Comparison of ENCODE assay signal across 1 cellular context in the genomic region with DNA sequence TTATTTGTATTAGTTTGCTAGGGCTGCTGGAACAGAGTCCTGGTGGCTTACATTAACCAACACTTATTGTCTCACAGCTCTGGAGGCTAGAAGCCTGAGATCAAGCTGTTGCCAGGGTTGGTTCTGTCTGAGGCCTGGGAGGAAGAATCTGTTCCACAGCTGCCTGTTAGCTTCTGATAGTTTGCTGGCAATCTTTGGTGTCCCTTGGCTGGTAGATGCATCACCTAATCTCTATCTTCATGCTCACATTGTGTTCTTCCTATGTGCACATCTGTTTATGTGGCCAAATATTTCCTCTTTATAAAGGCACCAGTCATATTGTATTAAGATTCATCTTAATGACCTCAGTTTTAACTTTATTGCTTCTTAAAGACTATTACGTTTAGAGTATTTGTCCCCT.
TF ChIP-seq lines count a peak whose summit lies in the region.

No MANE protein-coding gene starts in this region.

TF ChIP-seq in K562, 482 proteins besides CTCF, POLR2A, EP300 and RAD21:
- no peak for TF ChIP-seq ETV5 (CRISPR knock-in tag; IDR thresholded peaks at IDR 0.05; ENCODE audit: low read depth)
- TF ChIP-seq, protein P1, sequence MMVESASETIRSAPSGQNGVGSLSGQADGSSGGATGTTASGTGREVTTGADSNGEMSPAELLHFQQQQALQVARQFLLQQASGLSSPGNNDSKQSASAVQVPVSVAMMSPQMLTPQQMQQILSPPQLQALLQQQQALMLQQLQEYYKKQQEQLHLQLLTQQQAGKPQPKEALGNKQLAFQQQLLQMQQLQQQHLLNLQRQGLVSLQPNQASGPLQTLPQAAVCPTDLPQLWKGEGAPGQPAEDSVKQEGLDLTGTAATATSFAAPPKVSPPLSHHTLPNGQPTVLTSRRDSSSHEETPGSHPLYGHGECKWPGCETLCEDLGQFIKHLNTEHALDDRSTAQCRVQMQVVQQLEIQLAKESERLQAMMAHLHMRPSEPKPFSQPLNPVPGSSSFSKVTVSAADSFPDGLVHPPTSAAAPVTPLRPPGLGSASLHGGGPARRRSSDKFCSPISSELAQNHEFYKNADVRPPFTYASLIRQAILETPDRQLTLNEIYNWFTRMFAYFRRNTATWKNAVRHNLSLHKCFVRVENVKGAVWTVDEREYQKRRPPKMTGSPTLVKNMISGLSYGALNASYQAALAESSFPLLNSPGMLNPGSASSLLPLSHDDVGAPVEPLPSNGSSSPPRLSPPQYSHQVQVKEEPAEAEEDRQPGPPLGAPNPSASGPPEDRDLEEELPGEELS (CRISPR knock-in tag; IDR thresholded peaks at IDR 0.05; ENCODE audit: borderline replicate concordance), result no peak
- peak; percentile 57 for TF ChIP-seq TEAD4 (IDR thresholded peaks at IDR 0.05; ENCODE audit: low read length)
- no peak for TF ChIP-seq TEAD4 (CRISPR knock-in tag; IDR thresholded peaks at IDR 0.05; ENCODE audit: borderline replicate concordance)
- no peak for TF ChIP-seq GABPB2 (CRISPR knock-in tag; conservative IDR thresholded peaks at IDR 0.05)
- peak; percentile 81 for TF ChIP-seq CBFA2T3 (IDR thresholded peaks at IDR 0.05)
- no peak for TF ChIP-seq KDM2B (CRISPR knock-in tag; IDR thresholded peaks at IDR 0.05)
- no peak for TF ChIP-seq CREM (IDR thresholded peaks at IDR 0.05; ENCODE audit: low read depth)
- TF ChIP-seq, protein P2, sequence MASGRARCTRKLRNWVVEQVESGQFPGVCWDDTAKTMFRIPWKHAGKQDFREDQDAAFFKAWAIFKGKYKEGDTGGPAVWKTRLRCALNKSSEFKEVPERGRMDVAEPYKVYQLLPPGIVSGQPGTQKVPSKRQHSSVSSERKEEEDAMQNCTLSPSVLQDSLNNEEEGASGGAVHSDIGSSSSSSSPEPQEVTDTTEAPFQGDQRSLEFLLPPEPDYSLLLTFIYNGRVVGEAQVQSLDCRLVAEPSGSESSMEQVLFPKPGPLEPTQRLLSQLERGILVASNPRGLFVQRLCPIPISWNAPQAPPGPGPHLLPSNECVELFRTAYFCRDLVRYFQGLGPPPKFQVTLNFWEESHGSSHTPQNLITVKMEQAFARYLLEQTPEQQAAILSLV (tag; IDR thresholded peaks at IDR 0.05), result no peak
- TF ChIP-seq ZNF134 (CRISPR knock-in tag; conservative IDR thresholded peaks at IDR 0.05), result no peak
- TF ChIP-seq TAL1 (IDR thresholded peaks at IDR 0.05), result peak; percentile 54; the same call in 1 of the 2 replicates
- TF ChIP-seq ARID1B (IDR thresholded peaks at IDR 0.05), result peak; percentile 27; the same call in 1 of the 2 replicates
- TF ChIP-seq, protein P3, sequence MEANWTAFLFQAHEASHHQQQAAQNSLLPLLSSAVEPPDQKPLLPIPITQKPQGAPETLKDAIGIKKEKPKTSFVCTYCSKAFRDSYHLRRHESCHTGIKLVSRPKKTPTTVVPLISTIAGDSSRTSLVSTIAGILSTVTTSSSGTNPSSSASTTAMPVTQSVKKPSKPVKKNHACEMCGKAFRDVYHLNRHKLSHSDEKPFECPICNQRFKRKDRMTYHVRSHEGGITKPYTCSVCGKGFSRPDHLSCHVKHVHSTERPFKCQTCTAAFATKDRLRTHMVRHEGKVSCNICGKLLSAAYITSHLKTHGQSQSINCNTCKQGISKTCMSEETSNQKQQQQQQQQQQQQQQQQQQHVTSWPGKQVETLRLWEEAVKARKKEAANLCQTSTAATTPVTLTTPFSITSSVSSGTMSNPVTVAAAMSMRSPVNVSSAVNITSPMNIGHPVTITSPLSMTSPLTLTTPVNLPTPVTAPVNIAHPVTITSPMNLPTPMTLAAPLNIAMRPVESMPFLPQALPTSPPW (CRISPR knock-in tag; IDR thresholded peaks at IDR 0.05), result no peak
- TF ChIP-seq ARID2 (IDR thresholded peaks at IDR 0.05), result no peak
- no peak for TF ChIP-seq SMARCA4 (IDR thresholded peaks at IDR 0.05)
- TF ChIP-seq NCOR1 (IDR thresholded peaks at IDR 0.05), result peak; percentile 38; the same call in 1 of the 2 replicates
- TF ChIP-seq, protein P4, sequence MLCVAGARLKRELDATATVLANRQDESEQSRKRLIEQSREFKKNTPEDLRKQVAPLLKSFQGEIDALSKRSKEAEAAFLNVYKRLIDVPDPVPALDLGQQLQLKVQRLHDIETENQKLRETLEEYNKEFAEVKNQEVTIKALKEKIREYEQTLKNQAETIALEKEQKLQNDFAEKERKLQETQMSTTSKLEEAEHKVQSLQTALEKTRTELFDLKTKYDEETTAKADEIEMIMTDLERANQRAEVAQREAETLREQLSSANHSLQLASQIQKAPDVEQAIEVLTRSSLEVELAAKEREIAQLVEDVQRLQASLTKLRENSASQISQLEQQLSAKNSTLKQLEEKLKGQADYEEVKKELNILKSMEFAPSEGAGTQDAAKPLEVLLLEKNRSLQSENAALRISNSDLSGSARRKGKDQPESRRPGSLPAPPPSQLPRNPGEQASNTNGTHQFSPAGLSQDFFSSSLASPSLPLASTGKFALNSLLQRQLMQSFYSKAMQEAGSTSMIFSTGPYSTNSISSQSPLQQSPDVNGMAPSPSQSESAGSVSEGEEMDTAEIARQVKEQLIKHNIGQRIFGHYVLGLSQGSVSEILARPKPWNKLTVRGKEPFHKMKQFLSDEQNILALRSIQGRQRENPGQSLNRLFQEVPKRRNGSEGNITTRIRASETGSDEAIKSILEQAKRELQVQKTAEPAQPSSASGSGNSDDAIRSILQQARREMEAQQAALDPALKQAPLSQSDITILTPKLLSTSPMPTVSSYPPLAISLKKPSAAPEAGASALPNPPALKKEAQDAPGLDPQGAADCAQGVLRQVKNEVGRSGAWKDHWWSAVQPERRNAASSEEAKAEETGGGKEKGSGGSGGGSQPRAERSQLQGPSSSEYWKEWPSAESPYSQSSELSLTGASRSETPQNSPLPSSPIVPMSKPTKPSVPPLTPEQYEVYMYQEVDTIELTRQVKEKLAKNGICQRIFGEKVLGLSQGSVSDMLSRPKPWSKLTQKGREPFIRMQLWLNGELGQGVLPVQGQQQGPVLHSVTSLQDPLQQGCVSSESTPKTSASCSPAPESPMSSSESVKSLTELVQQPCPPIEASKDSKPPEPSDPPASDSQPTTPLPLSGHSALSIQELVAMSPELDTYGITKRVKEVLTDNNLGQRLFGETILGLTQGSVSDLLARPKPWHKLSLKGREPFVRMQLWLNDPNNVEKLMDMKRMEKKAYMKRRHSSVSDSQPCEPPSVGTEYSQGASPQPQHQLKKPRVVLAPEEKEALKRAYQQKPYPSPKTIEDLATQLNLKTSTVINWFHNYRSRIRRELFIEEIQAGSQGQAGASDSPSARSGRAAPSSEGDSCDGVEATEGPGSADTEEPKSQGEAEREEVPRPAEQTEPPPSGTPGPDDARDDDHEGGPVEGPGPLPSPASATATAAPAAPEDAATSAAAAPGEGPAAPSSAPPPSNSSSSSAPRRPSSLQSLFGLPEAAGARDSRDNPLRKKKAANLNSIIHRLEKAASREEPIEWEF (CRISPR knock-in tag; IDR thresholded peaks at IDR 0.05), result no peak
- TF ChIP-seq HNRNPLL (IDR thresholded peaks at IDR 0.05; ENCODE audit: low read depth, low read length, poor library complexity, severe bottlenecking), result no peak
- TF ChIP-seq TCF3 (CRISPR knock-in tag; IDR thresholded peaks at IDR 0.05), result peak; percentile 42; the same call in 1 of the 2 replicates
- TF ChIP-seq CBX5 (IDR thresholded peaks at IDR 0.05; ENCODE audit: borderline replicate concordance, low read depth), result no peak
- TF ChIP-seq CBFA2T2 (conservative IDR thresholded peaks at IDR 0.05), result peak; percentile 66
